ENCODE assay signal across 17 cellular contexts in genomic region chr17:28505986-28506665, GRCh38. TPM values are rescaled to one million over a fixed set of nuclear protein-coding genes. Genes with fewer than 3 reads are reported as not detected.
"Had no signal": no experiment of that assay in that cellular context is flagged by ENCODE, and none has a peak within 500 bp of the region (broad histone marks: within the 10 kb centered on the region; RNA-seq: fewer than 3 reads in every experiment).

A gene with protein sequence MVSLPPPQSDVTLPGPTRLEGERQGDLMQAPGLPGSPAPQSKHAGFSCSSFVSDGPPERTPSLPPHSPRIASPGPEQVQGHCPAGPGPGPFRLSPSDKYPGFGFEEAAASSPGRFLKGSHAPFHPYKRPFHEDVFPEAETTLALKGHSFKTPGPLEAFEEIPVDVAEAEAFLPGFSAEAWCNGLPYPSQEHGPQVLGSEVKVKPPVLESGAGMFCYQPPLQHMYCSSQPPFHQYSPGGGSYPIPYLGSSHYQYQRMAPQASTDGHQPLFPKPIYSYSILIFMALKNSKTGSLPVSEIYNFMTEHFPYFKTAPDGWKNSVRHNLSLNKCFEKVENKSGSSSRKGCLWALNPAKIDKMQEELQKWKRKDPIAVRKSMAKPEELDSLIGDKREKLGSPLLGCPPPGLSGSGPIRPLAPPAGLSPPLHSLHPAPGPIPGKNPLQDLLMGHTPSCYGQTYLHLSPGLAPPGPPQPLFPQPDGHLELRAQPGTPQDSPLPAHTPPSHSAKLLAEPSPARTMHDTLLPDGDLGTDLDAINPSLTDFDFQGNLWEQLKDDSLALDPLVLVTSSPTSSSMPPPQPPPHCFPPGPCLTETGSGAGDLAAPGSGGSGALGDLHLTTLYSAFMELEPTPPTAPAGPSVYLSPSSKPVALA (plus strand): TSS chr17:28506348. CDS start chr17:28523970, 17,622 bp downstream.

- H3K9me3 Mint-ChIP-seq: memory B cell, natural killer cell had no signal

- H3K4me1 Mint-ChIP-seq: natural killer cell had no signal

- H3K27ac ChIP-seq: coronary artery had no signal

- H3K4me3 ChIP-seq: coronary artery had no signal

- FAIRE-seq: islet of Langerhans had no signal

- H3K4me3 Mint-ChIP-seq: activated CD8-positive, alpha-beta T cell treated with anti-CD3 and anti-CD28 coated beads, Interleukin-2, amount 10 ng/mL, durations not matched to agents 7 days and 5 days; memory B cell; natural killer cell had no signal

- H3K36me3 Mint-ChIP-seq: memory B cell, natural killer cell had no signal

- H3K27ac Mint-ChIP-seq: activated CD8-positive, alpha-beta T cell treated with anti-CD3 and anti-CD28 coated beads, Interleukin-2, amount 10 ng/mL, durations not matched to agents 7 days and 5 days; memory B cell; natural killer cell had no signal

- DNase-seq: activated CD4-positive, alpha-beta T cell treated with anti-CD3 and anti-CD28 coated beads for 48 hours; activated CD8-positive, alpha-beta memory T cell treated with anti-CD3 and anti-CD28 coated beads, Interleukin-2, amount 50 U/mL, for 48 hours; activated CD8-positive, alpha-beta T cell treated with anti-CD3 and anti-CD28 coated beads, Interleukin-2, amount 10 ng/mL, durations not matched to agents 7 days and 5 days; activated naive CD4-positive, alpha-beta T cell treated with Interleukin-2 at 50 U/mL for 16 hours; caudate nucleus; effector CD8-positive, alpha-beta T cell; natural killer cell; stimulated activated CD4-positive, alpha-beta T cell treated with anti-CD3 and anti-CD28 coated beads, Interleukin-4, amount 100 ng/mL, for 1 hour; stimulated activated CD8-positive, alpha-beta memory T cell treated with anti-CD3 and anti-CD28 coated beads, Interleukin-4, amount 100 ng/mL, for 48 hours; stimulated activated naive CD8-positive, alpha-beta T cell treated with anti-CD3 and anti-CD28 coated beads, Interleukin-15, Interleukin-2, amounts not matched to agents 100 U/mL and 50 U/mL, for 24 hours; T-helper 1 cell had no signal

RNA-seq across cellular contexts. Expression of the gene that starts here (rescaled TPM):
- total RNA-seq: activated CD8-positive, alpha-beta T cell treated with anti-CD3 and anti-CD28 coated beads, Interleukin-2, amount 10 ng/mL, durations not matched to agents 7 days and 5 days; left lobe of liver; natural killer cell; osteocyte; temporal lobe had no signal
